14 cellular contexts compared by ENCODE assay signal in genomic region chr10:75606203-75606779, GRCh38.
DNase-seq lines count a peak whose midpoint lies in the region; ATAC-seq and TF ChIP-seq lines count a peak whose summit lies in the region.
"Had no signal": no experiment of that assay in that cellular context is flagged by ENCODE, and none has a peak within 500 bp of the region (broad histone marks: within the 10 kb centered on the region; RNA-seq: fewer than 3 reads in every experiment).

No MANE protein-coding gene starts in this region.

- H3K27me3 ChIP-seq in left ventricle myocardium inferior (ENCODE audit: low read depth) (no peaks in the 10 kb centered on the region), heart right ventricle (no peaks in the 10 kb centered on the region), mesendoderm (ENCODE audit: insufficient read depth, low read length, poor library complexity) (no peaks in the 10 kb centered on the region), osteoblast (ENCODE audit: insufficient read depth, low read length) (no peaks in the 10 kb centered on the region)
- H3K27me3 ChIP-seq: ascending aorta had no signal

- no peak overlapping the region for H3K9ac ChIP-seq in mesendoderm (ENCODE audit: low read length)

- H3K27me3 Mint-ChIP-seq in activated T-cell treated with anti-CD3 and anti-CD28 coated beads, Interleukin-2, amount 50 U/mL, for 24 hours: peaks cover 9% of the 10 kb centered on the region

- H3K79me2 ChIP-seq in mesendoderm (ENCODE audit: control insufficient read depth, insufficient read depth, low read length) (no peaks in the 10 kb centered on the region), osteoblast (ENCODE audit: insufficient read depth, low read length) (no peaks in the 10 kb centered on the region)

- no peak overlapping the region for H3K27ac Mint-ChIP-seq in activated T-cell treated with anti-CD3 and anti-CD28 coated beads, Interleukin-2, amount 50 U/mL, for 24 hours
- H3K27ac Mint-ChIP-seq: stimulated activated naive CD8-positive, alpha-beta T cell treated with anti-CD3 and anti-CD28 coated beads, Interleukin-15, Interleukin-2, amounts not matched to agents 100 ng/mL and 50 ng/mL, for 24 hours had no signal

- no peak overlapping the region for H3K56ac ChIP-seq in mesendoderm (ENCODE audit: low read length)

- H3K9me3 ChIP-seq in left ventricle myocardium inferior (replicated peaks) (no peaks in the 10 kb centered on the region), heart right ventricle (no peaks in the 10 kb centered on the region), osteoblast (ENCODE audit: low read depth, low read length) (no peaks in the 10 kb centered on the region)
- H3K9me3 ChIP-seq: ascending aorta had no signal

- H3K4me3 Mint-ChIP-seq in activated T-cell treated with anti-CD3 and anti-CD28 coated beads, Interleukin-2, amount 50 U/mL, for 24 hours: no peak overlapping the region
- H3K4me3 Mint-ChIP-seq: neural crest cell; stimulated activated naive CD8-positive, alpha-beta T cell treated with anti-CD3 and anti-CD28 coated beads, Interleukin-15, Interleukin-2, amounts not matched to agents 100 ng/mL and 50 ng/mL, for 24 hours had no signal

- no peak overlapping the region for H2AFZ ChIP-seq in osteoblast (ENCODE audit: low read length)

- intact Hi-C loops in left ventricle myocardium inferior (cut with micrococcal nuclease): no loop called here
- intact Hi-C loops in heart right ventricle (cut with DNase I): no loop called here

- H3K79me1 ChIP-seq in mesendoderm (ENCODE audit: low read length): no peaks in the 10 kb centered on the region

- H3K4me1 Mint-ChIP-seq in activated T-cell treated with anti-CD3 and anti-CD28 coated beads, Interleukin-2, amount 50 U/mL, for 24 hours (ENCODE audit: low read depth): no peaks in the 10 kb centered on the region

- H4K8ac ChIP-seq in mesendoderm (ENCODE audit: low read depth, low read length): no peak overlapping the region

- ATAC-seq in heart right ventricle (no peak), HG02759 (IDR thresholded peaks at IDR 0.05; ENCODE audit: unreplicated experiment) (peak; percentile 67), HG03565 (IDR thresholded peaks at IDR 0.05; ENCODE audit: unreplicated experiment) (peak; percentile 54)

- H3K36me3 Mint-ChIP-seq in activated T-cell treated with anti-CD3 and anti-CD28 coated beads, Interleukin-2, amount 50 U/mL, for 24 hours (ENCODE audit: low read depth): no peaks in the 10 kb centered on the region

- no peaks in the 10 kb centered on the region for H4K20me1 ChIP-seq in osteoblast (ENCODE audit: insufficient read depth, low read length)

- H3K4me2 ChIP-seq in mesendoderm (ENCODE audit: low read length) (no peak overlapping the region), osteoblast (ENCODE audit: insufficient read depth, low read length) (no peak overlapping the region)

- no peaks in the 10 kb centered on the region for H3K9me3 Mint-ChIP-seq in activated T-cell treated with anti-CD3 and anti-CD28 coated beads, Interleukin-2, amount 50 U/mL, for 24 hours
- H3K9me3 Mint-ChIP-seq: neural crest cell; stimulated activated naive CD8-positive, alpha-beta T cell treated with anti-CD3 and anti-CD28 coated beads, Interleukin-15, Interleukin-2, amounts not matched to agents 100 ng/mL and 50 ng/mL, for 24 hours had no signal

- no peak for TF ChIP-seq CTCF in left ventricle myocardium inferior (IDR thresholded peaks at IDR 0.05; ENCODE audit: borderline replicate concordance)
- no peak for TF ChIP-seq CTCF in heart right ventricle (IDR thresholded peaks at IDR 0.05)
- TF ChIP-seq CTCF in osteoblast (IDR thresholded peaks at IDR 0.05; ENCODE audit: extremely low read depth, low read depth, low read length): no peak

- 67 to 75% methylated on average over 5 of the region's 5 CpGs for WGBS in heart right ventricle, 2 donors
- WGBS in mesendoderm (ENCODE audit: extremely low coverage, insufficient coverage, low lambda C conversion rate): no CpG with 5 or more reads among the region's 5 CpGs

- H3K4me1 ChIP-seq in left ventricle myocardium inferior (peaks cover 40% of the 10 kb centered on the region), heart right ventricle (peaks cover 0 to 25% (median 6%) of the 10 kb centered on the region in 9 donors), mesendoderm (ENCODE audit: control insufficient read depth, low read depth, low read length) (no peaks in the 10 kb centered on the region), osteoblast (ENCODE audit: insufficient read depth, low read length) (no peaks in the 10 kb centered on the region)

- H2BK5ac ChIP-seq in mesendoderm (ENCODE audit: low read length): no peak overlapping the region

- peak overlapping the region; percentile 2 for H3K27ac ChIP-seq in left ventricle myocardium inferior (replicated peaks)
- no peak overlapping the region for H3K27ac ChIP-seq in heart right ventricle
- H3K27ac ChIP-seq in mesendoderm (ENCODE audit: low read depth, low read length): no peak overlapping the region
- H3K27ac ChIP-seq in osteoblast (ENCODE audit: low read depth, low read length): no peak overlapping the region
- H3K27ac ChIP-seq: ascending aorta had no signal

- H3K4me3 ChIP-seq in left ventricle myocardium inferior (no peak overlapping the region), heart right ventricle (no peak overlapping the region), mesendoderm (ENCODE audit: low read length) (no peak overlapping the region), osteoblast (ENCODE audit: insufficient read depth, low read length) (no peak overlapping the region)
- H3K4me3 ChIP-seq: ascending aorta had no signal

- H3K18ac ChIP-seq in mesendoderm (ENCODE audit: low read length): no peak overlapping the region

- no peak for DNase-seq in left ventricle myocardium inferior
- DNase-seq in heart right ventricle: no peak
- DNase-seq in NCI-H774 (lab: John Stamatoyannopoulos, UW): no peak
- no peak for DNase-seq in mesendoderm
- no peak for DNase-seq in activated T-cell treated with anti-CD3 and anti-CD28 coated beads, Interleukin-2, amount 50 U/mL, for 24 hours
- no peak for DNase-seq in osteoblast (ENCODE audit: insufficient read length, low spot score, missing footprints)
- DNase-seq: DMS 273 treated with DMSO at 0.1 percent for 48 hours, IMR-90, NCI-H2029 treated with DMSO at 0.1 percent for 48 hours had no signal

- H3K4ac ChIP-seq in mesendoderm (ENCODE audit: low read depth, low read length): no peak overlapping the region

- H2BK120ac ChIP-seq in mesendoderm (ENCODE audit: low read depth, low read length): no peak overlapping the region

- no peak overlapping the region for H4K5ac ChIP-seq in mesendoderm (ENCODE audit: low read length)

- H2BK15ac ChIP-seq in mesendoderm (replicated peaks; ENCODE audit: low read depth): no peak overlapping the region

- H2AK5ac ChIP-seq in mesendoderm (ENCODE audit: low read length): no peak overlapping the region

- no peak overlapping the region for H3K23ac ChIP-seq in mesendoderm (ENCODE audit: low read length)

- no peaks in the 10 kb centered on the region for H3K36me3 ChIP-seq in left ventricle myocardium inferior
- H3K36me3 ChIP-seq in heart right ventricle: no peaks in the 10 kb centered on the region
- no peaks in the 10 kb centered on the region for H3K36me3 ChIP-seq in mesendoderm (ENCODE audit: control insufficient read depth, insufficient read depth, low read length)
- no peaks in the 10 kb centered on the region for H3K36me3 ChIP-seq in osteoblast (ENCODE audit: insufficient read depth, low read length)
- H3K36me3 ChIP-seq: ascending aorta had no signal

Comparison
In these comparisons a context has a peak if more than half of its experiments do, and no peak if none do; other contexts are left out.
1. ATAC-seq: peak in HG02759 (single experiment) and HG03565 (single experiment); none in heart right ventricle (0 of 8).